25 cellular contexts compared by ENCODE assay signal in genomic region chr2:85368921-85369320, GRCh38. TPM values are rescaled to one million over a fixed set of nuclear protein-coding genes. Genes with fewer than 3 reads are reported as not detected.
"Had no signal": no experiment of that assay in that cellular context is flagged by ENCODE, and none has a peak within 500 bp of the region (broad histone marks: within the 10 kb centered on the region; RNA-seq: fewer than 3 reads in every experiment).

No MANE protein-coding gene starts in this region.

- H3K36me3 ChIP-seq: neural progenitor cell had no signal

- ATAC-seq: gastrocnemius medialis; naive thymus-derived CD8-positive, alpha-beta T cell; stimulated activated naive CD8-positive, alpha-beta T cell treated with anti-CD3 and anti-CD28 coated beads, Interleukin-15, Interleukin-2, amounts not matched to agents 100 U/mL and 50 U/mL, for 24 hours; T-cell; WTC11 had no signal

- H3K4me1 ChIP-seq: gastrocnemius medialis, left ventricle myocardium inferior, neural progenitor cell, spleen, thyroid gland had no signal

- DNase-seq: activated CD4-positive, alpha-beta T cell treated with anti-CD3 and anti-CD28 coated beads, Interleukin-2, amount 50 U/mL, for 4 hours; activated naive CD4-positive, alpha-beta T cell treated with Interleukin-2 at 50 U/mL for 16 hours; activated naive CD8-positive, alpha-beta T cell treated with anti-CD3 and anti-CD28 coated beads for 36 hours; activated T-cell treated with anti-CD3 and anti-CD28 coated beads, Interleukin-2, amount 50 U/mL, for 48 hours; amniotic stem cell; cerebellar nuclear complex; cortex of kidney; gastrocnemius medialis; hippocampal formation; kidney glomerular epithelial cell; left ventricle myocardium inferior; naive thymus-derived CD8-positive, alpha-beta T cell; retina; spleen; stimulated activated CD4-positive, alpha-beta T cell treated with anti-CD3 and anti-CD28 coated beads, Interleukin-4, amount 100 ng/mL, for 1 hour; stimulated activated naive CD8-positive, alpha-beta T cell treated with anti-CD3 and anti-CD28 coated beads, Interleukin-15, Interleukin-2, amounts not matched to agents 100 U/mL and 50 U/mL, for 24 hours; substantia nigra; T-cell; thyroid gland had no signal

- H3K27ac Mint-ChIP-seq: activated naive CD8-positive, alpha-beta T cell treated with anti-CD3 and anti-CD28 coated beads for 36 hours; naive thymus-derived CD8-positive, alpha-beta T cell; progenitor cell of endocrine pancreas; T-cell; WTC11 had no signal

- H3K27me3 ChIP-seq: gastrocnemius medialis, neural progenitor cell, spleen, thyroid gland had no signal

- H3K27me3 Mint-ChIP-seq: activated naive CD8-positive, alpha-beta T cell treated with anti-CD3 and anti-CD28 coated beads for 36 hours; naive thymus-derived CD8-positive, alpha-beta T cell; progenitor cell of endocrine pancreas; T-cell had no signal

- H3K9me3 Mint-ChIP-seq: activated naive CD8-positive, alpha-beta T cell treated with anti-CD3 and anti-CD28 coated beads for 36 hours; naive thymus-derived CD8-positive, alpha-beta T cell; neural progenitor cell; T-cell had no signal

- H3K4me3 ChIP-seq: gastrocnemius medialis, left ventricle myocardium inferior, neural progenitor cell, spleen, thyroid gland had no signal

- H3K4me3 Mint-ChIP-seq: activated naive CD8-positive, alpha-beta T cell treated with anti-CD3 and anti-CD28 coated beads for 36 hours; naive thymus-derived CD8-positive, alpha-beta T cell; neural progenitor cell; T-cell; WTC11 had no signal

- H3K9ac ChIP-seq: neural progenitor cell had no signal

- H2AFZ ChIP-seq: neural progenitor cell had no signal

- H3K4me2 ChIP-seq: neural progenitor cell had no signal

- H3K4me1 Mint-ChIP-seq: activated naive CD8-positive, alpha-beta T cell treated with anti-CD3 and anti-CD28 coated beads for 36 hours; naive thymus-derived CD8-positive, alpha-beta T cell; neural progenitor cell; T-cell; WTC11 had no signal

- H3K9me3 ChIP-seq: gastrocnemius medialis, thyroid gland had no signal

- H3K27ac ChIP-seq: epithelial cell of prostate, gastrocnemius medialis, left ventricle myocardium inferior, neural progenitor cell, spleen, thyroid gland had no signal

RNA-seq across cellular contexts. Expression of gene SH2D6, which starts 49.6 kb away (rescaled TPM):
- total RNA-seq: bronchial epithelial cell, left ventricle myocardium inferior, lung microvascular endothelial cell had no signal
- polyA plus RNA-seq: naive thymus-derived CD8-positive, alpha-beta T cell had no signal
